Comparison of ENCODE assay signal across 9 cellular contexts in the genomic region with DNA sequence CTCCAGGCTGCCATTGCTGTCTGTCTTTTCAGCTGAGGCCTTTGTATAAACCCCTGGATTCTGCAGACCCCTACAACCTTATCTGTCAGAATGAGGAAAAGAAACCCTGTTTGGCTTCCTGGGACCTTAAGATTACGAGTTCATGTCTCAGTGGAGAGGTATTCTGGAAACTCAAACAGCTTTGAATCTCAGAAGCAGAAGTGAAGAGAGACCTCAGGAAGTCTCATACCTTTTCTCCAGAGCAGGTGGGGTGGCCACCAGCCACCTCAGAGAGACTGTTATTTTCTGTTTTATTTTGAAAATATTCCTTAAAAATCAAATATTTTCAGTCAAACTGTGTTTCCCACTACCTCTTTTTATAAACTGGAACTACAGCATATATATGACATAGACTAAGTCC.
"Had no signal": no experiment of that assay in that cellular context is flagged by ENCODE, and none has a peak within 500 bp of the region (broad histone marks: within the 10 kb centered on the region; RNA-seq: fewer than 3 reads in every experiment).

No MANE protein-coding gene starts in this region.

- DNase-seq: activated CD4-positive, alpha-beta memory T cell treated with anti-CD3 and anti-CD28 coated beads for 36 hours; activated CD4-positive, CD25-positive, alpha-beta regulatory T cell treated with anti-CD3 and anti-CD28 coated beads, Interleukin-2, amount 50 U/mL, for 72 hours; activated naive CD8-positive, alpha-beta T cell treated with anti-CD3 and anti-CD28 coated beads, Interleukin-2, amount 50 U/mL, for 24 hours; activated T-cell treated with anti-CD3 and anti-CD28 coated beads, Interleukin-2, amount 50 U/mL, for 48 hours; left ventricle myocardium superior; right cardiac atrium had no signal

- ATAC-seq: activated naive CD8-positive, alpha-beta T cell treated with anti-CD3 and anti-CD28 coated beads, Interleukin-2, amount 50 U/mL, for 24 hours; left ventricle myocardium superior; right cardiac atrium had no signal

- H3K36me3 ChIP-seq: neutrophil, tibial nerve had no signal

- H3K4me2 ChIP-seq: smooth muscle cell had no signal

- H3K27ac ChIP-seq: neutrophil, tibial nerve had no signal

- H3K27me3 ChIP-seq: neutrophil, tibial nerve had no signal

- H3K4me3 ChIP-seq: smooth muscle cell, tibial nerve had no signal

- H3K9me3 ChIP-seq: neutrophil, tibial nerve had no signal
